22 cellular contexts compared by ENCODE assay signal in the genomic region with DNA sequence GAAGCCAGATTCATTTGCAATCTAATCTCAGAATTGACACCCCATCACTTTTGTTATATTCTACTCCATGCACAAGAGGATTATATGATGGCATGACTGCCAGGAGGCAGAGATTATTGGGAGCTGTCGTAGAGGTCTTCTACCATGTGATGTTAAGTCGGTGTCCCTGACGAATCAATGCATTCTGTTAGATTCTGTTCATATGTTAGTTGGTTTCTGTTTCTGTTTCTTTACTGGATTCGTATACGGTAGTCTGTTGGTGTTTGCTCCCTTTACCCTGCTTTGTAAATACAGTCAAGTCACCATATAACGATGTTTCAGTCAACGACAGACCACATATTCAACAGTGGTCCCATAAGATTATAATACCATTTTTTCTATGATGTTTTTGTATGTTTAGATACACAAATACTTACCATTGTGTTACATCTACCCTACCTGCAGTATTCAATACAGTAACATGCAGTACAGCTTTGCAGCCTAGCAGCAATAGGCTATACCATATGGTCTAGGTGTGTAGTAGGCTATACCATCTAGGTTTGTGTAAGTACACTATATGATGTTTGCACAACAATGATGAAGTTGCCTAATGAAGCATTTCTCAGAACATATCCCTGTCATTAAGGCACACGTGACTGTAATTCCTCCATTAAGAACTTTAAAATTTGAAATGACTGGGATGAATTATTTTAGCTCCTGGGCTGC. TPM values are rescaled to one million over a fixed set of nuclear protein-coding genes. Genes with fewer than 3 reads are reported as not detected.
"Had no signal": no experiment of that assay in that cellular context is flagged by ENCODE, and none has a peak within 500 bp of the region (broad histone marks: within the 10 kb centered on the region; RNA-seq: fewer than 3 reads in every experiment).

No MANE protein-coding gene starts in this region.

- H3K27me3 ChIP-seq: neutrophil, right lobe of liver, transverse colon, uterus had no signal

- H3K4me1 ChIP-seq: heart left ventricle, psoas muscle, right lobe of liver, spleen, transverse colon, uterus had no signal

- DNase-seq: effector CD8-positive, alpha-beta T cell; heart left ventricle; hippocampal formation; kidney glomerular epithelial cell; mammary epithelial cell; naive thymus-derived CD8-positive, alpha-beta T cell; psoas muscle; retina; right lobe of liver; spleen; stimulated activated CD4-positive, alpha-beta T cell treated with anti-CD3 and anti-CD28 coated beads, Interleukin-15, amount 100 ng/mL, for 24 hours; stimulated activated CD4-positive, alpha-beta T cell treated with anti-CD3 and anti-CD28 coated beads, Interleukin-1b, Interleukin-23, amount 100 ng/mL, for 48 hours; stimulated activated CD4-positive, alpha-beta T cell treated with anti-CD3 and anti-CD28 coated beads, Interleukin-4, amount 100 ng/mL, for 4 hours; stimulated activated naive B cell treated with anti-CD40 and anti-IgM and Interleukin-4, amounts not matched to agents 10 μg/mL and 1 μg/mL and 100 μg/mL, for 72 hours; stimulated activated naive CD8-positive, alpha-beta T cell treated with anti-CD3 and anti-CD28 coated beads, Interleukin-15, amount 100 ng/mL, for 72 hours; substantia nigra; transverse colon; uterus had no signal

- H3K36me3 ChIP-seq: heart left ventricle, neutrophil, right lobe of liver, spleen, thoracic aorta, transverse colon, uterus had no signal

- H3K9me3 ChIP-seq: heart left ventricle, neutrophil, psoas muscle, right lobe of liver, spleen, thoracic aorta, transverse colon, uterus had no signal

- H3K4me3 ChIP-seq: coronary artery, psoas muscle, right lobe of liver, thoracic aorta, transverse colon, uterus had no signal

- H3K27ac ChIP-seq: coronary artery, heart left ventricle, neutrophil, psoas muscle, right lobe of liver, spleen, thoracic aorta, transverse colon, uterus had no signal

- ATAC-seq: heart left ventricle; naive thymus-derived CD8-positive, alpha-beta T cell; psoas muscle; right lobe of liver; stimulated activated naive B cell treated with anti-CD40 and anti-IgM and Interleukin-4, amounts not matched to agents 10 μg/mL and 1 μg/mL and 100 μg/mL, for 72 hours; stimulated activated naive CD8-positive, alpha-beta T cell treated with anti-CD3 and anti-CD28 coated beads, Interleukin-15, amount 100 ng/mL, for 72 hours had no signal

RNA-seq across cellular contexts. Expression of gene RASSF10, which starts 22.8 kb away (rescaled TPM):
- total RNA-seq: mononuclear cell; naive thymus-derived CD8-positive, alpha-beta T cell; spleen; thoracic aorta had no signal
